Comparison of ENCODE assay signal across 8 cellular contexts in genomic region chr12:120265203-120265482, GRCh38. TPM values are rescaled to one million over a fixed set of nuclear protein-coding genes. Genes with fewer than 3 reads are reported as not detected.
DNase-seq lines count a peak whose midpoint lies in the region; ATAC-seq, FAIRE-seq and TF ChIP-seq lines count a peak whose summit lies in the region.

No MANE protein-coding gene starts in this region.

- ATAC-seq in CD4-positive, CD25-positive, alpha-beta regulatory T cell (ENCODE audit: low read depth in 2 of 2): no peak
- peak; percentile 18 for ATAC-seq in HG02973 (IDR thresholded peaks at IDR 0.05; ENCODE audit: unreplicated experiment)

- no peak for DNase-seq in CD4-positive, CD25-positive, alpha-beta regulatory T cell
- DNase-seq in bronchial epithelial cell (ENCODE audit: low read depth): no peak
- no peak for DNase-seq in medulla oblongata (ENCODE audit: extremely low spot score)
- DNase-seq in NCI-H1092 treated with DMSO at 0.1 percent for 48 hours (lab: John Stamatoyannopoulos, UW): no peak
- DNase-seq in NK-92 treated with Interleukin-12 subunit alpha and Interleukin-12 subunit beta, amount 100 ng/mL, for 24 hours (lab: John Stamatoyannopoulos, UW): no peak
- no peak for DNase-seq in cerebellum (ENCODE audit: low spot score)

- peaks cover 50% of the 10 kb centered on the region for H3K4me1 ChIP-seq in CD4-positive, CD25-positive, alpha-beta regulatory T cell (ENCODE audit: control insufficient read depth, insufficient read depth, low read length, poor library complexity, severe bottlenecking)
- peaks cover 30 to 43% of the 10 kb centered on the region in 2 donors for H3K4me1 ChIP-seq in muscle layer of duodenum (ENCODE audit: control insufficient read depth in 1 of 2, insufficient read depth in 2 of 2, low read length in 2 of 2)

- no peaks in the 10 kb centered on the region for H3K9me3 ChIP-seq in CD4-positive, CD25-positive, alpha-beta regulatory T cell (ENCODE audit: control insufficient read depth in 2 of 2, low read length in 2 of 2)
- H3K9me3 ChIP-seq in muscle layer of duodenum (ENCODE audit: control insufficient read depth in 1 of 2, low read length in 2 of 2): no peaks in the 10 kb centered on the region

- no peaks in the 10 kb centered on the region for H3K9me3 Mint-ChIP-seq in CD4-positive, CD25-positive, alpha-beta regulatory T cell

- H3K27me3 ChIP-seq in CD4-positive, CD25-positive, alpha-beta regulatory T cell (ENCODE audit: control insufficient read depth, insufficient read depth, low read length): no peaks in the 10 kb centered on the region
- H3K27me3 ChIP-seq in bronchial epithelial cell (ENCODE audit: control insufficient read depth, insufficient read depth, low read length): no peaks in the 10 kb centered on the region
- H3K27me3 ChIP-seq in muscle layer of duodenum (ENCODE audit: low read depth, low read length): no peaks in the 10 kb centered on the region

- H3K36me3 ChIP-seq in CD4-positive, CD25-positive, alpha-beta regulatory T cell (ENCODE audit: control insufficient read depth, insufficient read depth, low read length): no peaks in the 10 kb centered on the region
- H3K36me3 ChIP-seq in bronchial epithelial cell (ENCODE audit: control insufficient read depth, insufficient read depth, low read length) (peaks cover 9% of the 10 kb centered on the region), muscle layer of duodenum (ENCODE audit: control insufficient read depth in 1 of 2, insufficient read depth in 2 of 2, low read length in 2 of 2) (no peaks in the 10 kb centered on the region)

- TF ChIP-seq CTCF in bronchial epithelial cell (IDR thresholded peaks at IDR 0.05; ENCODE audit: insufficient read depth, low read length, severe bottlenecking): no peak

- peak overlapping the region; percentile 92 to 98 (median 97) for H3K4me3 Mint-ChIP-seq in CD4-positive, CD25-positive, alpha-beta regulatory T cell

- H3K36me3 Mint-ChIP-seq in CD4-positive, CD25-positive, alpha-beta regulatory T cell: peaks cover 16% of the 10 kb centered on the region

- peaks cover 19 to 55% (median 43%) of the 10 kb centered on the region in 4 donors for H3K4me1 Mint-ChIP-seq in CD4-positive, CD25-positive, alpha-beta regulatory T cell

- H3K27ac Mint-ChIP-seq in CD4-positive, CD25-positive, alpha-beta regulatory T cell: peak overlapping the region in 2 of 3 donors; percentile 88 to 96

- no peak for FAIRE-seq in bronchial epithelial cell (lab: Jason Lieb, UNC)

- no peaks in the 10 kb centered on the region for H3K27me3 Mint-ChIP-seq in CD4-positive, CD25-positive, alpha-beta regulatory T cell

- H3K27ac ChIP-seq in CD4-positive, CD25-positive, alpha-beta regulatory T cell (ENCODE audit: insufficient read depth, low read length, poor library complexity, severe bottlenecking): peak overlapping the region; percentile 72
- peak overlapping the region; percentile 77 for H3K27ac ChIP-seq in muscle layer of duodenum (ENCODE audit: low read length)

- H3K4me3 ChIP-seq in CD4-positive, CD25-positive, alpha-beta regulatory T cell (ENCODE audit: low read depth, low read length): peak overlapping the region; percentile 81
- H3K4me3 ChIP-seq in bronchial epithelial cell (ENCODE audit: low read depth, low read length): peak overlapping the region; percentile 90
- H3K4me3 ChIP-seq in muscle layer of duodenum (ENCODE audit: low read depth in 1 of 2, low read length in 2 of 2): peak overlapping the region; percentile 85 to 89

RNA-seq across cellular contexts. Expression of gene PXN, which starts 0.4 kb away (rescaled TPM):
- 205 TPM for total RNA-seq in CD4-positive, CD25-positive, alpha-beta regulatory T cell
- polyA plus RNA-seq in CD4-positive, CD25-positive, alpha-beta regulatory T cell: 10 to 100 TPM; 64.3 to 89.5 (median 73.5) TPM
- 28.0 and 29.5 TPM in 2 replicates for total RNA-seq in bronchial epithelial cell
- total RNA-seq in cerebellum: 7.9 TPM

RNA-seq across cellular contexts. Expression of gene RNU4-2, which starts 26.6 kb away (rescaled TPM):
- total RNA-seq in CD4-positive, CD25-positive, alpha-beta regulatory T cell: 12,754 TPM
- polyA plus RNA-seq in CD4-positive, CD25-positive, alpha-beta regulatory T cell: 100 to 1,000 TPM in 1 of 4 donors, 10 to 100 TPM in 1, not detected in 2; 49.3 to 132 TPM
- total RNA-seq in bronchial epithelial cell (under 0.01 and 383 TPM in 2 replicates), cerebellum (under 0.01 TPM)

RNA-seq across cellular contexts. Expression of gene RNU4-1, which starts 27.9 kb away (rescaled TPM):
- 1,793 TPM for total RNA-seq in CD4-positive, CD25-positive, alpha-beta regulatory T cell
- polyA plus RNA-seq in CD4-positive, CD25-positive, alpha-beta regulatory T cell: not detected
- total RNA-seq in bronchial epithelial cell: under 0.01 and 564 TPM in 2 replicates
- under 0.01 TPM for total RNA-seq in cerebellum

RNA-seq across cellular contexts. Expression of gene SIRT4, which starts 37.0 kb away (rescaled TPM):
- 0.79 TPM for total RNA-seq in CD4-positive, CD25-positive, alpha-beta regulatory T cell
- 1 to 10 TPM in 3 of 4 donors, not detected in 1; 1.1 to 2.8 (median 1.2) TPM for polyA plus RNA-seq in CD4-positive, CD25-positive, alpha-beta regulatory T cell
- 0.79 and 1.3 TPM in 2 replicates for total RNA-seq in bronchial epithelial cell
- 2.5 TPM for total RNA-seq in cerebellum
